ENCODE assay signal across 8 cellular contexts in the genomic region with DNA sequence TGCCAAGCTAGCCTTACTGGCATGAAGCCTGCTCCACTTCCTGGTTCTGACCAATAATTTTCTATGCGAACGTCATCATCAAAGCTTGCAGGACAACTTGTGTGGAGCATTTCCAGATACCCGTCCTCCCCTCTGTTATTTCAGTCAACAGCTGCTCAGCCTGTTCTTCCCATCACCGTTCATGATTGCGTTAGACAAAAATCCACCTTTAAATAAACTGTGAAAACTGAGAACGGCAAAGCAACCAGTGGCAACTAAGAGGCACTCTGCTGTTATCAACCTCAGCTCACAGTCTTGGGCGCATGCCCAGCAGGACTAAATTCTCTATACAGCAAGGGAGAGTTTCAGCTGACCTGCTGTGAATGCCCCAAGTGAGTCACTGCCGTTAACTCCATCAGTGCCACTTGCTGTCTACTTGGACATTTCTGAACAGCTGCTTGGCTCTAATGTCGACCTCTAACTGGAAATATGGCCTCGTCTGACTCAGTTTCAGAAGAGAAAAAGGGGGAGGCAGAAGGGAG.
A peak's percentile ranks its signal among the peaks of the same experiment; 100 is the strongest.
DNase-seq lines count a peak whose midpoint lies in the region; ATAC-seq and TF ChIP-seq lines count a peak whose summit lies in the region.

No MANE protein-coding gene starts in this region.

- WGBS in heart right ventricle, 2 donors, result 7 to 11% methylated on average over 10 of the region's 10 CpGs

- TF ChIP-seq CTCF in BJ (IDR thresholded peaks at IDR 0.05; ENCODE audit: insufficient read depth, low read depth, low read length) (peak; percentile 12; the same call in 1 of the 2 replicates), heart right ventricle (IDR thresholded peaks at IDR 0.05) (peak in 2 of 9 donors; percentile 12 to 14)

- peaks cover 10% of the 10 kb centered on the region for H3K9me3 Mint-ChIP-seq in activated T-helper 2 cell treated with anti-CD3 and anti-CD28 coated beads, Interferon-gamma antibody, Interleukin-2, Interleukin-4, amounts not matched to agents 10 μg/mL and 5 μg/mL and 100 μg/mL, durations not matched to agents 14 hours and 24 hours and 36 hours

- H3K4me3 ChIP-seq in BJ (ENCODE audit: low read depth, low read length) (peak overlapping the region; percentile 4; the same call in 1 of the 2 replicates), heart right ventricle (peak overlapping the region in 3 of 10 donors; percentile 1 to 27 (median 17))

- CTCF ChIA-PET in BJ (lab: Yijun Ruan, JAX), result interaction anchor here (0.9 to 1.8 kb wide), 4 partner anchors 68 to 511 kb away, joined by 3 to 5 read pairs (median 3); no protein-coding TSS in a partner anchor

- H3K9me3 ChIP-seq in heart right ventricle, result peaks cover 0 to 16% (median 0%) of the 10 kb centered on the region in 11 donors

- no peak overlapping the region for H3K4me3 Mint-ChIP-seq in activated T-helper 2 cell treated with anti-CD3 and anti-CD28 coated beads, Interferon-gamma antibody, Interleukin-2, Interleukin-4, amounts not matched to agents 10 μg/mL and 5 μg/mL and 100 μg/mL, durations not matched to agents 14 hours and 24 hours and 36 hours (ENCODE audit: low read depth)

- POLR2A ChIA-PET in BJ (lab: Charles Lee), result interaction anchor here (0.5 kb wide), 1 partner anchor 47 kb away, joined by 3 read pairs; no protein-coding TSS in a partner anchor

- no peaks in the 10 kb centered on the region for H3K27me3 Mint-ChIP-seq in activated T-helper 2 cell treated with anti-CD3 and anti-CD28 coated beads, Interferon-gamma antibody, Interleukin-2, Interleukin-4, amounts not matched to agents 10 μg/mL and 5 μg/mL and 100 μg/mL, durations not matched to agents 14 hours and 24 hours and 36 hours (ENCODE audit: low read depth)

- peak overlapping the region in 8 of 10 donors; percentile 40 to 78 (median 62) for H3K27ac ChIP-seq in heart right ventricle

- intact Hi-C loops in activated T-helper 2 cell treated with anti-CD3 and anti-CD28 coated beads, Interferon-gamma antibody, Interleukin-2, Interleukin-4, amounts not matched to agents 10 μg/mL and 5 μg/mL and 100 μg/mL, durations not matched to agents 14 hours and 24 hours and 36 hours (cut with micrococcal nuclease), result no loop called here
- intact Hi-C loops in heart right ventricle (cut with DNase I), result loop anchor here in 1 of 10 donors (5.0 kb wide), 2 partner anchors 44 to 364 kb away; no protein-coding TSS in a partner anchor

- ATAC-seq in heart right ventricle (peak; percentile 81 to 100 (median 96)), HG03108 (IDR thresholded peaks at IDR 0.05; ENCODE audit: unreplicated experiment) (no peak), HG03025 (IDR thresholded peaks at IDR 0.05; ENCODE audit: low FRiP score, unreplicated experiment) (no peak)

- peaks cover 18% of the 10 kb centered on the region for H3K4me1 Mint-ChIP-seq in activated T-helper 2 cell treated with anti-CD3 and anti-CD28 coated beads, Interferon-gamma antibody, Interleukin-2, Interleukin-4, amounts not matched to agents 10 μg/mL and 5 μg/mL and 100 μg/mL, durations not matched to agents 14 hours and 24 hours and 36 hours (ENCODE audit: low read depth)

- H3K27me3 ChIP-seq in BJ (ENCODE audit: control insufficient read depth, insufficient read depth, low read length) (no peaks in the 10 kb centered on the region), heart right ventricle (no peaks in the 10 kb centered on the region)

- DNase-seq in BJ (ENCODE audit: low read depth), result peak; percentile 76
- DNase-seq in NCI-H1105 treated with DMSO at 0.1 percent for 48 hours (lab: John Stamatoyannopoulos, UW), result peak; percentile 77
- DNase-seq in activated T-helper 2 cell treated with anti-CD3 and anti-CD28 coated beads, Interferon-gamma antibody, Interleukin-2, Interleukin-4, amounts not matched to agents 10 μg/mL and 5 μg/mL and 100 μg/mL, durations not matched to agents 14 hours and 24 hours and 36 hours (ENCODE audit: low spot score), result no peak
- DNase-seq in heart right ventricle, result peak; percentile 75 to 83
- peak; percentile 97 for DNase-seq in renal cortical epithelial cell (ENCODE audit: low read depth)
- no peak for DNase-seq in G401 (ENCODE audit: low spot score)

- H3K36me3 Mint-ChIP-seq in activated T-helper 2 cell treated with anti-CD3 and anti-CD28 coated beads, Interferon-gamma antibody, Interleukin-2, Interleukin-4, amounts not matched to agents 10 μg/mL and 5 μg/mL and 100 μg/mL, durations not matched to agents 14 hours and 24 hours and 36 hours (ENCODE audit: low read depth), result no peaks in the 10 kb centered on the region

- H3K4me1 ChIP-seq in heart right ventricle, result peaks cover 3 to 32% (median 18%) of the 10 kb centered on the region in 9 donors

- H3K36me3 ChIP-seq in BJ (ENCODE audit: control insufficient read depth, insufficient read depth, low read length) (no peaks in the 10 kb centered on the region), heart right ventricle (no peaks in the 10 kb centered on the region)

- H3K27ac Mint-ChIP-seq in activated T-helper 2 cell treated with anti-CD3 and anti-CD28 coated beads, Interferon-gamma antibody, Interleukin-2, Interleukin-4, amounts not matched to agents 10 μg/mL and 5 μg/mL and 100 μg/mL, durations not matched to agents 14 hours and 24 hours and 36 hours, result peak overlapping the region; percentile 14

- in situ Hi-C loops in G401 (cut with HindIII; ENCODE audit: low sequenced_read_pairs), result no loop called here

Comparison
In these comparisons a context has a peak if more than half of its experiments do, and no peak if none do; other contexts are left out.
1. DNase-seq: peak in BJ (single experiment), NCI-H1105 treated with DMSO at 0.1 percent for 48 hours (single experiment), heart right ventricle (2 of 2) and renal cortical epithelial cell (single experiment); none in activated T-helper 2 cell treated with anti-CD3 and anti-CD28 coated beads, Interferon-gamma antibody, Interleukin-2, Interleukin-4, amounts not matched to agents 10 μg/mL and 5 μg/mL and 100 μg/mL, durations not matched to agents 14 hours and 24 hours and 36 hours (single experiment) and G401 (single experiment).
2. ATAC-seq: peak in heart right ventricle (8 of 8); none in HG03108 (single experiment) and HG03025 (single experiment).